14 cellular contexts compared by ENCODE assay signal in genomic region chr5:151637676-151638075, GRCh38. TPM values are rescaled to one million over a fixed set of nuclear protein-coding genes. Genes with fewer than 3 reads are reported as not detected.
DNase-seq lines count a peak whose midpoint lies in the region; ATAC-seq and TF ChIP-seq lines count a peak whose summit lies in the region.
"Had no signal": no experiment of that assay in that cellular context is flagged by ENCODE, and none has a peak within 500 bp of the region (broad histone marks: within the 10 kb centered on the region; RNA-seq: fewer than 3 reads in every experiment).

No MANE protein-coding gene starts in this region.

- no peaks in the 10 kb centered on the region for H3K27me3 ChIP-seq in adrenal gland
- H3K27me3 ChIP-seq: BLaER1 treated with 17β-estradiol and CSF1 and Interleukin-3, amounts not matched to agents 10 nM and 100 nM; Peyer's patch had no signal

- POLR2A ChIA-PET in RWPE1 (lab: Yijun Ruan, JAX; ENCODE audit: low non-redundant PET): interaction anchor here (0.5 to 1.4 kb wide), 3 partner anchors 18 to 114 kb away, joined by 3 to 4 read pairs (median 4); no protein-coding TSS in a partner anchor

- 39 to 41% methylated on average over 5 of the region's 5 CpGs for WGBS in lower leg skin, 2 donors
- 71 to 84% (median 79%) methylated on average over 5 of the region's 5 CpGs for WGBS in adrenal gland, 4 donors

- no peaks in the 10 kb centered on the region for H3K36me3 Mint-ChIP-seq in activated T-cell treated with anti-CD3 and anti-CD28 coated beads, Interleukin-2, amount 50 U/mL, for 4 hours (ENCODE audit: insufficient read depth)

- H3K27ac ChIP-seq in RWPE1: peak overlapping the region; percentile 86
- peak overlapping the region; percentile 82 for H3K27ac ChIP-seq in epithelial cell of prostate
- H3K27ac ChIP-seq in adrenal gland: no peak overlapping the region
- H3K27ac ChIP-seq: BLaER1 treated with 17β-estradiol and CSF1 and Interleukin-3, amounts not matched to agents 10 nM and 100 nM; Peyer's patch had no signal

- peaks cover 12% of the 10 kb centered on the region for H3K4me1 Mint-ChIP-seq in activated T-cell treated with anti-CD3 and anti-CD28 coated beads, Interleukin-2, amount 50 U/mL, for 4 hours (ENCODE audit: low read depth)

- no peak for TF ChIP-seq CTCF in RWPE1 (conservative IDR thresholded peaks at IDR 0.05; ENCODE audit: low read depth)
- TF ChIP-seq CTCF in lower leg skin (IDR thresholded peaks at IDR 0.05): no peak
- no peak for TF ChIP-seq CTCF in adrenal gland (IDR thresholded peaks at IDR 0.05)

- H3K4me1 ChIP-seq in adrenal gland (replicated peaks in 1 of 2): no peaks in the 10 kb centered on the region
- H3K4me1 ChIP-seq: Peyer's patch had no signal

- no peaks in the 10 kb centered on the region for H3K9me3 ChIP-seq in adrenal gland (replicated peaks in 1 of 3)
- H3K9me3 ChIP-seq: BLaER1 treated with 17β-estradiol and CSF1 and Interleukin-3, amounts not matched to agents 10 nM and 100 nM; Peyer's patch had no signal

- H3K27me3 Mint-ChIP-seq in activated T-cell treated with anti-CD3 and anti-CD28 coated beads, Interleukin-2, amount 50 U/mL, for 4 hours (ENCODE audit: low read depth): peaks cover 5% of the 10 kb centered on the region

- no peak overlapping the region for H3K4me3 Mint-ChIP-seq in activated T-cell treated with anti-CD3 and anti-CD28 coated beads, Interleukin-2, amount 50 U/mL, for 4 hours

- peak; percentile 87 for DNase-seq in RWPE1 (ENCODE audit: low spot score)
- peak; percentile 94 for DNase-seq in epithelial cell of prostate (ENCODE audit: low read depth, low spot score)
- DNase-seq in lower leg skin (ENCODE audit: low spot score in 2 of 2): peak; percentile 56 to 76
- peak; percentile 66 for DNase-seq in ureter (ENCODE audit: low spot score)
- no peak for DNase-seq in adrenal gland
- DNase-seq in activated T-cell treated with anti-CD3 and anti-CD28 coated beads, Interleukin-2, amount 50 U/mL, for 4 hours: no peak
- no peak for DNase-seq in NCI-H187 (lab: John Stamatoyannopoulos, UW)
- DNase-seq: DMS153, NCI-H446, NCI-H82, Peyer's patch, SIG-M5 had no signal

- CTCF ChIA-PET in RWPE1 (lab: Yijun Ruan, JAX): interaction anchor here (0.5 to 4.0 kb wide), 9 partner anchors 10 to 413 kb away, joined by 3 to 26 read pairs (median 3); partner anchors contain the start of gene FAT2

- ATAC-seq in activated T-cell treated with anti-CD3 and anti-CD28 coated beads, Interleukin-2, amount 50 U/mL, for 4 hours: no peak

- no peaks in the 10 kb centered on the region for H3K36me3 ChIP-seq in adrenal gland (replicated peaks in 1 of 2)
- H3K36me3 ChIP-seq: BLaER1 treated with 17β-estradiol and CSF1 and Interleukin-3, amounts not matched to agents 10 nM and 100 nM; Peyer's patch had no signal

- H3K4me3 ChIP-seq in lower leg skin (ENCODE audit: low read depth, poor library complexity, severe bottlenecking) (no peak overlapping the region), adrenal gland (no peak overlapping the region)
- H3K4me3 ChIP-seq: BLaER1 treated with 17β-estradiol and CSF1 and Interleukin-3, amounts not matched to agents 10 nM and 100 nM; Peyer's patch had no signal

- no peaks in the 10 kb centered on the region for H3K9me3 Mint-ChIP-seq in activated T-cell treated with anti-CD3 and anti-CD28 coated beads, Interleukin-2, amount 50 U/mL, for 4 hours

- TF ChIP-seq POLR2A in lower leg skin (IDR thresholded peaks at IDR 0.05) (no peak), adrenal gland (IDR thresholded peaks at IDR 0.05) (no peak)

- intact Hi-C loops in lower leg skin (cut with DNase I; ENCODE audit: low total_unique reads): no loop called here
- intact Hi-C loops in adrenal gland (cut with DNase I): no loop called here

RNA-seq across cellular contexts. Expression of gene FAT2, which starts 46.5 kb away (rescaled TPM):
- total RNA-seq in lower leg skin (100 to 1,000 TPM in 3 of 4 donors, 10 to 100 TPM in 1; 82.9 to 123 (median 106) TPM), ureter (65.1 TPM), adrenal gland (under 1 TPM in 2 of 8 donors, not detected in 6; under 0.01 to 0.03 TPM)
- polyA plus RNA-seq in adrenal gland: under 1 TPM in 2 of 3 donors, not detected in 1; under 0.01 to 0.08 TPM
- not detected for total RNA-seq in activated T-cell treated with anti-CD3 and anti-CD28 coated beads, Interleukin-2, amount 50 U/mL, for 4 hours
- total RNA-seq: G401 had no signal

RNA-seq across cellular contexts. Expression of gene SPARC, which starts 49.0 kb away (rescaled TPM):
- 100 to 1,000 TPM; 133 to 494 (median 213) TPM for total RNA-seq in lower leg skin
- 483 TPM for total RNA-seq in ureter
- 1,000 to 10,000 TPM in 4 of 8 donors, 100 to 1,000 TPM in 4; 478 to 3,013 (median 1,213) TPM for total RNA-seq in adrenal gland
- polyA plus RNA-seq in adrenal gland: 1,000 to 10,000 TPM in 1 of 3 donors, 100 to 1,000 TPM in 2; 145 to 2,674 (median 298) TPM
- 1 to 10 TPM; 2.0 to 2.6 (median 2.3) TPM for total RNA-seq in activated T-cell treated with anti-CD3 and anti-CD28 coated beads, Interleukin-2, amount 50 U/mL, for 4 hours

Comparison
In these comparisons a context has a peak if more than half of its experiments do, and no peak if none do; other contexts are left out.
1. DNase-seq: peak in RWPE1 (single experiment), epithelial cell of prostate (single experiment), lower leg skin (2 of 2) and ureter (single experiment); none in adrenal gland (0 of 7), activated T-cell treated with anti-CD3 and anti-CD28 coated beads, Interleukin-2, amount 50 U/mL, for 4 hours (single experiment) and NCI-H187 (0 of 2).
2. H3K27ac ChIP-seq: peak in RWPE1 (single experiment) and epithelial cell of prostate (single experiment); none in adrenal gland (0 of 5).
3. RNA of gene FAT2, which starts 46.5 kb away (total RNA-seq): 82.9 to 123 TPM in lower leg skin and 65.1 TPM in ureter (single experiment); under 0.01 to 0.03 TPM in adrenal gland and not detected in activated T-cell treated with anti-CD3 and anti-CD28 coated beads, Interleukin-2, amount 50 U/mL, for 4 hours; every median in the first group is over 10 times any median in the second.
4. RNA of gene SPARC, which starts 49.0 kb away (total RNA-seq): 478 to 3,013 TPM in adrenal gland, 483 TPM in ureter (single experiment) and 133 to 494 TPM in lower leg skin; 2.0 to 2.6 TPM in activated T-cell treated with anti-CD3 and anti-CD28 coated beads, Interleukin-2, amount 50 U/mL, for 4 hours; every median in the first group is over 10 times any median in the second.